ENCODE assay signal across 2 cellular contexts in the genomic region with DNA sequence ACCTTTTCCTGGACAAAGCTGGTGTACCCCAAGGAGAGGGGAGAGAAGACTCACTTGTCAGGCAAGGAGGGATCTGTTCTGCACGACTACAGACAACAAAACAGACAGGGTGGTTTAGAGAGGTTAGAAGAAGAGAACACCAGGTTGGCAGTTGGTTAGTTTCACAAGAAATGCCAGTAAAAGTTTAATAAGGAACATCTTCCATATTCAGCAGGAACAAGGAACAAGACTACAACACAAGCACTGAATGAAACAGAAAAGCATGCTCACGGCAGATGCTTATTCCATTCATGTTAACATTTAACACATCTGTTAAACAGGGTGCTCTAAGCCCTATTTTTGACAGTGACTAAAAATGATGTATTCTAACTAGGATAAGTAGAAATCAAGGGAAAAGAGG.
TF ChIP-seq lines count a peak whose summit lies in the region.

No MANE protein-coding gene starts in this region.

TF ChIP-seq in GM23338, 12 proteins besides CTCF, POLR2A, EP300 and RAD21 (continued from another document):
- TF ChIP-seq, protein P1, sequence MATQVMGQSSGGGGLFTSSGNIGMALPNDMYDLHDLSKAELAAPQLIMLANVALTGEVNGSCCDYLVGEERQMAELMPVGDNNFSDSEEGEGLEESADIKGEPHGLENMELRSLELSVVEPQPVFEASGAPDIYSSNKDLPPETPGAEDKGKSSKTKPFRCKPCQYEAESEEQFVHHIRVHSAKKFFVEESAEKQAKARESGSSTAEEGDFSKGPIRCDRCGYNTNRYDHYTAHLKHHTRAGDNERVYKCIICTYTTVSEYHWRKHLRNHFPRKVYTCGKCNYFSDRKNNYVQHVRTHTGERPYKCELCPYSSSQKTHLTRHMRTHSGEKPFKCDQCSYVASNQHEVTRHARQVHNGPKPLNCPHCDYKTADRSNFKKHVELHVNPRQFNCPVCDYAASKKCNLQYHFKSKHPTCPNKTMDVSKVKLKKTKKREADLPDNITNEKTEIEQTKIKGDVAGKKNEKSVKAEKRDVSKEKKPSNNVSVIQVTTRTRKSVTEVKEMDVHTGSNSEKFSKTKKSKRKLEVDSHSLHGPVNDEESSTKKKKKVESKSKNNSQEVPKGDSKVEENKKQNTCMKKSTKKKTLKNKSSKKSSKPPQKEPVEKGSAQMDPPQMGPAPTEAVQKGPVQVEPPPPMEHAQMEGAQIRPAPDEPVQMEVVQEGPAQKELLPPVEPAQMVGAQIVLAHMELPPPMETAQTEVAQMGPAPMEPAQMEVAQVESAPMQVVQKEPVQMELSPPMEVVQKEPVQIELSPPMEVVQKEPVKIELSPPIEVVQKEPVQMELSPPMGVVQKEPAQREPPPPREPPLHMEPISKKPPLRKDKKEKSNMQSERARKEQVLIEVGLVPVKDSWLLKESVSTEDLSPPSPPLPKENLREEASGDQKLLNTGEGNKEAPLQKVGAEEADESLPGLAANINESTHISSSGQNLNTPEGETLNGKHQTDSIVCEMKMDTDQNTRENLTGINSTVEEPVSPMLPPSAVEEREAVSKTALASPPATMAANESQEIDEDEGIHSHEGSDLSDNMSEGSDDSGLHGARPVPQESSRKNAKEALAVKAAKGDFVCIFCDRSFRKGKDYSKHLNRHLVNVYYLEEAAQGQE (IDR thresholded peaks at IDR 0.05; ENCODE audit: unreplicated experiment): no peak
- TF ChIP-seq CREB1 (CRISPR knock-in tag; IDR thresholded peaks at IDR 0.05; ENCODE audit: low read depth): no peak
- TF ChIP-seq NANOG (IDR thresholded peaks at IDR 0.05; ENCODE audit: borderline replicate concordance): no peak
- TF ChIP-seq ZNF114 (CRISPR knock-in tag; IDR thresholded peaks at IDR 0.05): no peak
- TF ChIP-seq, protein P2, sequence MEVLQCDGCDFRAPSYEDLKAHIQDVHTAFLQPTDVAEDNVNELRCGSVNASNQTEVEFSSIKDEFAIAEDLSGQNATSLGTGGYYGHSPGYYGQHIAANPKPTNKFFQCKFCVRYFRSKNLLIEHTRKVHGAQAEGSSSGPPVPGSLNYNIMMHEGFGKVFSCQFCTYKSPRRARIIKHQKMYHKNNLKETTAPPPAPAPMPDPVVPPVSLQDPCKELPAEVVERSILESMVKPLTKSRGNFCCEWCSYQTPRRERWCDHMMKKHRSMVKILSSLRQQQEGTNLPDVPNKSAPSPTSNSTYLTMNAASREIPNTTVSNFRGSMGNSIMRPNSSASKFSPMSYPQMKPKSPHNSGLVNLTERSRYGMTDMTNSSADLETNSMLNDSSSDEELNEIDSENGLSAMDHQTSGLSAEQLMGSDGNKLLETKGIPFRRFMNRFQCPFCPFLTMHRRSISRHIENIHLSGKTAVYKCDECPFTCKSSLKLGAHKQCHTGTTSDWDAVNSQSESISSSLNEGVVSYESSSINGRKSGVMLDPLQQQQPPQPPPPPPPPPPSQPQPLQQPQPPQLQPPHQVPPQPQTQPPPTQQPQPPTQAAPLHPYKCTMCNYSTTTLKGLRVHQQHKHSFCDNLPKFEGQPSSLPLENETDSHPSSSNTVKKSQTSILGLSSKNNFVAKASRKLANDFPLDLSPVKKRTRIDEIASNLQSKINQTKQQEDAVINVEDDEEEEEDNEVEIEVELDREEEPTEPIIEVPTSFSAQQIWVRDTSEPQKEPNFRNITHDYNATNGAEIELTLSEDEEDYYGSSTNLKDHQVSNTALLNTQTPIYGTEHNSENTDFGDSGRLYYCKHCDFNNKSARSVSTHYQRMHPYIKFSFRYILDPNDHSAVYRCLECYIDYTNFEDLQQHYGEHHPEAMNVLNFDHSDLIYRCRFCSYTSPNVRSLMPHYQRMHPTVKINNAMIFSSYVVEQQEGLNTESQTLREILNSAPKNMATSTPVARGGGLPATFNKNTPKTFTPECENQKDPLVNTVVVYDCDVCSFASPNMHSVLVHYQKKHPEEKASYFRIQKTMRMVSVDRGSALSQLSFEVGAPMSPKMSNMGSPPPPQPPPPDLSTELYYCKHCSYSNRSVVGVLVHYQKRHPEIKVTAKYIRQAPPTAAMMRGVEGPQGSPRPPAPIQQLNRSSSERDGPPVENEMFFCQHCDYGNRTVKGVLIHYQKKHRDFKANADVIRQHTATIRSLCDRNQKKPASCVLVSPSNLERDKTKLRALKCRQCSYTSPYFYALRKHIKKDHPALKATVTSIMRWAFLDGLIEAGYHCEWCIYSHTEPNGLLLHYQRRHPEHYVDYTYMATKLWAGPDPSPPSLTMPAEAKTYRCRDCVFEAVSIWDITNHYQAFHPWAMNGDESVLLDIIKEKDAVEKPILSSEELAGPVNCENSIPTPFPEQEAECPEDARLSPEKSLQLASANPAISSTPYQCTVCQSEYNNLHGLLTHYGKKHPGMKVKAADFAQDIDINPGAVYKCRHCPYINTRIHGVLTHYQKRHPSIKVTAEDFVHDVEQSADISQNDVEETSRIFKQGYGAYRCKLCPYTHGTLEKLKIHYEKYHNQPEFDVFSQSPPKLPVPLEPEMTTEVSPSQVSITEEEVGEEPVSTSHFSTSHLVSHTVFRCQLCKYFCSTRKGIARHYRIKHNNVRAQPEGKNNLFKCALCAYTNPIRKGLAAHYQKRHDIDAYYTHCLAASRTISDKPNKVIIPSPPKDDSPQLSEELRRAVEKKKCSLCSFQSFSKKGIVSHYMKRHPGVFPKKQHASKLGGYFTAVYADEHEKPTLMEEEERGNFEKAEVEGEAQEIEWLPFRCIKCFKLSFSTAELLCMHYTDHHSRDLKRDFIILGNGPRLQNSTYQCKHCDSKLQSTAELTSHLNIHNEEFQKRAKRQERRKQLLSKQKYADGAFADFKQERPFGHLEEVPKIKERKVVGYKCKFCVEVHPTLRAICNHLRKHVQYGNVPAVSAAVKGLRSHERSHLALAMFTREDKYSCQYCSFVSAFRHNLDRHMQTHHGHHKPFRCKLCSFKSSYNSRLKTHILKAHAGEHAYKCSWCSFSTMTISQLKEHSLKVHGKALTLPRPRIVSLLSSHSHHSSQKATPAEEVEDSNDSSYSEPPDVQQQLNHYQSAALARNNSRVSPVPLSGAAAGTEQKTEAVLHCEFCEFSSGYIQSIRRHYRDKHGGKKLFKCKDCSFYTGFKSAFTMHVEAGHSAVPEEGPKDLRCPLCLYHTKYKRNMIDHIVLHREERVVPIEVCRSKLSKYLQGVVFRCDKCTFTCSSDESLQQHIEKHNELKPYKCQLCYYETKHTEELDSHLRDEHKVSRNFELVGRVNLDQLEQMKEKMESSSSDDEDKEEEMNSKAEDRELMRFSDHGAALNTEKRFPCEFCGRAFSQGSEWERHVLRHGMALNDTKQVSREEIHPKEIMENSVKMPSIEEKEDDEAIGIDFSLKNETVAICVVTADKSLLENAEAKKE (CRISPR knock-in tag; IDR thresholded peaks at IDR 0.05): no peak
TF ChIP-seq in GM23338: peak in this region for 0.

TF ChIP-seq in WTC11, 78 proteins besides CTCF, POLR2A, EP300 and RAD21 (continued from another document):
- TF ChIP-seq, protein P3, sequence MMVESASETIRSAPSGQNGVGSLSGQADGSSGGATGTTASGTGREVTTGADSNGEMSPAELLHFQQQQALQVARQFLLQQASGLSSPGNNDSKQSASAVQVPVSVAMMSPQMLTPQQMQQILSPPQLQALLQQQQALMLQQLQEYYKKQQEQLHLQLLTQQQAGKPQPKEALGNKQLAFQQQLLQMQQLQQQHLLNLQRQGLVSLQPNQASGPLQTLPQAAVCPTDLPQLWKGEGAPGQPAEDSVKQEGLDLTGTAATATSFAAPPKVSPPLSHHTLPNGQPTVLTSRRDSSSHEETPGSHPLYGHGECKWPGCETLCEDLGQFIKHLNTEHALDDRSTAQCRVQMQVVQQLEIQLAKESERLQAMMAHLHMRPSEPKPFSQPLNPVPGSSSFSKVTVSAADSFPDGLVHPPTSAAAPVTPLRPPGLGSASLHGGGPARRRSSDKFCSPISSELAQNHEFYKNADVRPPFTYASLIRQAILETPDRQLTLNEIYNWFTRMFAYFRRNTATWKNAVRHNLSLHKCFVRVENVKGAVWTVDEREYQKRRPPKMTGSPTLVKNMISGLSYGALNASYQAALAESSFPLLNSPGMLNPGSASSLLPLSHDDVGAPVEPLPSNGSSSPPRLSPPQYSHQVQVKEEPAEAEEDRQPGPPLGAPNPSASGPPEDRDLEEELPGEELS (CRISPR knock-in tag; IDR thresholded peaks at IDR 0.05): no peak
- TF ChIP-seq NFE2L1 (CRISPR knock-in tag; IDR thresholded peaks at IDR 0.05): no peak
- TF ChIP-seq, protein P4, sequence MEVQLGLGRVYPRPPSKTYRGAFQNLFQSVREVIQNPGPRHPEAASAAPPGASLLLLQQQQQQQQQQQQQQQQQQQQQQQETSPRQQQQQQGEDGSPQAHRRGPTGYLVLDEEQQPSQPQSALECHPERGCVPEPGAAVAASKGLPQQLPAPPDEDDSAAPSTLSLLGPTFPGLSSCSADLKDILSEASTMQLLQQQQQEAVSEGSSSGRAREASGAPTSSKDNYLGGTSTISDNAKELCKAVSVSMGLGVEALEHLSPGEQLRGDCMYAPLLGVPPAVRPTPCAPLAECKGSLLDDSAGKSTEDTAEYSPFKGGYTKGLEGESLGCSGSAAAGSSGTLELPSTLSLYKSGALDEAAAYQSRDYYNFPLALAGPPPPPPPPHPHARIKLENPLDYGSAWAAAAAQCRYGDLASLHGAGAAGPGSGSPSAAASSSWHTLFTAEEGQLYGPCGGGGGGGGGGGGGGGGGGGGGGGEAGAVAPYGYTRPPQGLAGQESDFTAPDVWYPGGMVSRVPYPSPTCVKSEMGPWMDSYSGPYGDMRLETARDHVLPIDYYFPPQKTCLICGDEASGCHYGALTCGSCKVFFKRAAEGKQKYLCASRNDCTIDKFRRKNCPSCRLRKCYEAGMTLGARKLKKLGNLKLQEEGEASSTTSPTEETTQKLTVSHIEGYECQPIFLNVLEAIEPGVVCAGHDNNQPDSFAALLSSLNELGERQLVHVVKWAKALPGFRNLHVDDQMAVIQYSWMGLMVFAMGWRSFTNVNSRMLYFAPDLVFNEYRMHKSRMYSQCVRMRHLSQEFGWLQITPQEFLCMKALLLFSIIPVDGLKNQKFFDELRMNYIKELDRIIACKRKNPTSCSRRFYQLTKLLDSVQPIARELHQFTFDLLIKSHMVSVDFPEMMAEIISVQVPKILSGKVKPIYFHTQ (CRISPR knock-in tag; IDR thresholded peaks at IDR 0.05): no peak
- TF ChIP-seq, protein P5, sequence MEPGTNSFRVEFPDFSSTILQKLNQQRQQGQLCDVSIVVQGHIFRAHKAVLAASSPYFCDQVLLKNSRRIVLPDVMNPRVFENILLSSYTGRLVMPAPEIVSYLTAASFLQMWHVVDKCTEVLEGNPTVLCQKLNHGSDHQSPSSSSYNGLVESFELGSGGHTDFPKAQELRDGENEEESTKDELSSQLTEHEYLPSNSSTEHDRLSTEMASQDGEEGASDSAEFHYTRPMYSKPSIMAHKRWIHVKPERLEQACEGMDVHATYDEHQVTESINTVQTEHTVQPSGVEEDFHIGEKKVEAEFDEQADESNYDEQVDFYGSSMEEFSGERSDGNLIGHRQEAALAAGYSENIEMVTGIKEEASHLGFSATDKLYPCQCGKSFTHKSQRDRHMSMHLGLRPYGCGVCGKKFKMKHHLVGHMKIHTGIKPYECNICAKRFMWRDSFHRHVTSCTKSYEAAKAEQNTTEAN (CRISPR knock-in tag; IDR thresholded peaks at IDR 0.05): no peak
- TF ChIP-seq, protein P6, sequence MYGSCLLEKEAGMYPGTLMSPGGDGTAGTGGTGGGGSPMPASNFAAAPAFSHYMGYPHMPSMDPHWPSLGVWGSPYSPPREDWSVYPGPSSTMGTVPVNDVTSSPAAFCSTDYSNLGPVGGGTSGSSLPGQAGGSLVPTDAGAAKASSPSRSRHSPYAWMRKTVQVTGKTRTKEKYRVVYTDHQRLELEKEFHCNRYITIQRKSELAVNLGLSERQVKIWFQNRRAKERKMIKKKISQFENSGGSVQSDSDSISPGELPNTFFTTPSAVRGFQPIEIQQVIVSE (CRISPR knock-in tag; IDR thresholded peaks at IDR 0.05; ENCODE audit: borderline replicate concordance): no peak
- no peak for TF ChIP-seq TEAD4 (CRISPR knock-in tag; IDR thresholded peaks at IDR 0.05)
- no peak for TF ChIP-seq NFYB (CRISPR knock-in tag; conservative IDR thresholded peaks at IDR 0.05; ENCODE audit: low read depth)
- TF ChIP-seq, protein P7, sequence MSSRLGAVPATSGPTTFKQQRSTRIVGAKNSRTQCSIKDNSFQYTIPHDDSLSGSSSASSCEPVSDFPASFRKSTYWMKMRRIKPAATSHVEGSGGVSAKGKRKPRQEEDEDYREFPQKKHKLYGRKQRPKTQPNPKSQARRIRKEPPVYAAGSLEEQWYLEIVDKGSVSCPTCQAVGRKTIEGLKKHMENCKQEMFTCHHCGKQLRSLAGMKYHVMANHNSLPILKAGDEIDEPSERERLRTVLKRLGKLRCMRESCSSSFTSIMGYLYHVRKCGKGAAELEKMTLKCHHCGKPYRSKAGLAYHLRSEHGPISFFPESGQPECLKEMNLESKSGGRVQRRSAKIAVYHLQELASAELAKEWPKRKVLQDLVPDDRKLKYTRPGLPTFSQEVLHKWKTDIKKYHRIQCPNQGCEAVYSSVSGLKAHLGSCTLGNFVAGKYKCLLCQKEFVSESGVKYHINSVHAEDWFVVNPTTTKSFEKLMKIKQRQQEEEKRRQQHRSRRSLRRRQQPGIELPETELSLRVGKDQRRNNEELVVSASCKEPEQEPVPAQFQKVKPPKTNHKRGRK (CRISPR knock-in tag; IDR thresholded peaks at IDR 0.05; ENCODE audit: borderline replicate concordance): no peak
- TF ChIP-seq ZNF263 (CRISPR knock-in tag; IDR thresholded peaks at IDR 0.05; ENCODE audit: low read depth): no peak
- TF ChIP-seq, protein P8, sequence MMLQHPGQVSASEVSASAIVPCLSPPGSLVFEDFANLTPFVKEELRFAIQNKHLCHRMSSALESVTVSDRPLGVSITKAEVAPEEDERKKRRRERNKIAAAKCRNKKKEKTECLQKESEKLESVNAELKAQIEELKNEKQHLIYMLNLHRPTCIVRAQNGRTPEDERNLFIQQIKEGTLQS (CRISPR knock-in tag; conservative IDR thresholded peaks at IDR 0.05): no peak
- no peak for TF ChIP-seq SOX15 (CRISPR knock-in tag; IDR thresholded peaks at IDR 0.05)
- TF ChIP-seq MXD4 (CRISPR knock-in tag; IDR thresholded peaks at IDR 0.05; ENCODE audit: borderline replicate concordance): no peak
- TF ChIP-seq SMAD3 (CRISPR knock-in tag; IDR thresholded peaks at IDR 0.05; ENCODE audit: borderline replicate concordance): no peak
